10 cellular contexts compared by ENCODE assay signal in the genomic region with DNA sequence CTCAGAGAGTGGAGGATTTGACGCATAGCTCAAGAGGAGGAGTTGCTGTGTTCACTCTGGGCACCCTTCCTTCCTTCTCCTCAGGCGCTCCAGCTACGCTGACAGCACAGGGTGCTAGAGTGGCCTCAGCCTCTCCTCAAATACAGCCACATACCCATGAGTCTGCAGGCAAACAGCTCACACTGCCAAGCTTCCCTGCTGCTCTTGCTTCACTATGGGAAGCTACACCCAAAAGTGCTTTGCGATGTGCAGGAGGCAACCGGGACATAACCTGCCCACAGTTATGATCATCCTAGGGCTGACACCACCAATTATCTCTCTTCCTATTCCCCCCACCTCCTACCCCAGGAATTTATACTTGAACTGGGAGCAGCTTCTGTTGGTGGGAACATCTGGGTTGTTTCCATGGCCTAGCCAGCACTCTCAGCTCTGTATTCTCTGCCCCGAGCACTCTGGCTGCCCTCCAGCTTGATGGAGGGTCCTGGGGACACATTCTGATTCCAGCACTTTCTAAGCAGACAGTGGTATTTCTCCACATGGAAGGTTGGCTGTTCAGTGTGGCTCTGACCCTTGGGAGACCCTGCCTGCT. TPM values are rescaled to one million over a fixed set of nuclear protein-coding genes. Genes with fewer than 3 reads are reported as not detected.
DNase-seq lines count a peak whose midpoint lies in the region; ATAC-seq, FAIRE-seq and TF ChIP-seq lines count a peak whose summit lies in the region.
"Had no signal": no experiment of that assay in that cellular context is flagged by ENCODE, and none has a peak within 500 bp of the region (broad histone marks: within the 10 kb centered on the region; RNA-seq: fewer than 3 reads in every experiment).

No MANE protein-coding gene starts in this region.

- CTCF ChIA-PET in HepG2 (lab: Yijun Ruan, JAX; ENCODE audit: low intra/inter-chr PET ratio, low total read pairs) = no interaction called here

- H3K9me3 Mint-ChIP-seq in osteocyte (ENCODE audit: unreplicated experiment) = no peaks in the 10 kb centered on the region
- H3K9me3 Mint-ChIP-seq: dendritic cell treated with granulocyte-macrophage colony-stimulating factor and Interleukin-4, amounts not matched to agents 40 ng/mL and 50 ng/mL, for 4 days had no signal

- H4K20me1 ChIP-seq in HepG2 (ENCODE audit: insufficient read depth, low read length) = 0 out of 2 replicates have a peak, but pooled peaks cover 3% of the 10 kb centered on the region

- TF ChIP-seq EP300 in HepG2 (IDR thresholded peaks at IDR 0.05; ENCODE audit: low read depth in 2 of 2, low read length in 2 of 2) (no peak), HepG2 (CRISPR knock-in tag; IDR thresholded peaks at IDR 0.05; ENCODE audit: borderline replicate concordance) (no peak)

- DNase-seq in HepG2 (ENCODE audit: low spot score) = no peak
- peak; percentile 71 for DNase-seq in Right ventricle myocardium superior
- DNase-seq in osteocyte (ENCODE audit: extremely low spot score, unreplicated experiment) = peak; percentile 85
- DNase-seq in SK-N-DZ (ENCODE audit: low spot score) = no peak
- no peak for DNase-seq in amygdala (lab: John Stamatoyannopoulos, UW)
- no peak for DNase-seq in NOMO-1 treated with dmso at 0.1 percent for 144 hours (lab: John Stamatoyannopoulos, UW; ENCODE audit: unreplicated experiment)
- DNase-seq: RPMI8226 had no signal

- ATAC-seq in HepG2 (no peak), Right ventricle myocardium superior (ENCODE audit: poor library complexity) (peak; percentile 72), HG03175 (IDR thresholded peaks at IDR 0.05; ENCODE audit: unreplicated experiment) (no peak)

- no peak overlapping the region for H2AFZ ChIP-seq in HepG2 (ENCODE audit: low read length)

- H3K4me3 ChIP-seq in liver (ENCODE audit: low read depth in 1 of 3, low read length in 3 of 3) (no peak overlapping the region), HepG2 (replicated peaks in 1 of 3; ENCODE audit: insufficient read depth in 1 of 3, low read depth in 2 of 3, low read length in 3 of 3) (no peak overlapping the region)

- H3K9ac ChIP-seq in liver (ENCODE audit: low read depth in 1 of 2, low read length in 2 of 2) (peak overlapping the region in 1 of 2 donors; percentile 45), HepG2 (ENCODE audit: insufficient read depth, low read depth, low read length) (no peak overlapping the region)

- FAIRE-seq in HepG2 (lab: Jason Lieb, UNC) = no peak

- H3K4me1 Mint-ChIP-seq in osteocyte (ENCODE audit: unreplicated experiment) = peaks cover 47% of the 10 kb centered on the region

- no TSS peak for BruUV-seq in HepG2 (replicated peaks; lab: Mats Ljungman, UMichigan)

- no peak overlapping the region for H3K4me2 ChIP-seq in HepG2 (ENCODE audit: low read depth, low read length)

- peak in 1 of 2 donors; percentile 15 for TF ChIP-seq RAD21 in liver (IDR thresholded peaks at IDR 0.05)
- TF ChIP-seq RAD21 in HepG2 (CRISPR knock-in tag; IDR thresholded peaks at IDR 0.05) = no peak

- H3K4me1 ChIP-seq in liver (ENCODE audit: control insufficient read depth in 4 of 4, insufficient read depth in 4 of 4, low read length in 3 of 4) (peaks cover 14 to 29% (median 26%) of the 10 kb centered on the region in 4 donors), HepG2 (ENCODE audit: insufficient read depth, low read length) (no peaks in the 10 kb centered on the region)

- TF ChIP-seq CTCF in liver (IDR thresholded peaks at IDR 0.05; ENCODE audit: low read depth, low read length, missing input control) (no peak), HepG2 (CRISPR knock-in tag; IDR thresholded peaks at IDR 0.05) (no peak), osteocyte (IDR thresholded peaks at IDR 0.05) (no peak)

- H3K27ac Mint-ChIP-seq in osteocyte (ENCODE audit: unreplicated experiment) = peak overlapping the region; percentile 94
- H3K27ac Mint-ChIP-seq: dendritic cell treated with granulocyte-macrophage colony-stimulating factor and Interleukin-4, amounts not matched to agents 40 ng/mL and 50 ng/mL, for 4 days had no signal

- no peaks in the 10 kb centered on the region for H3K79me2 ChIP-seq in HepG2 (ENCODE audit: insufficient read depth, low read length)

- in situ Hi-C loops in HepG2 (cut with HindIII; ENCODE audit: extremely low pct_ligation_motif_present, low pct_unique_long_range_greater_than_20kb) = no loop called here

- H3K27ac ChIP-seq in liver (ENCODE audit: low read depth in 1 of 2, low read length in 2 of 2) (peak overlapping the region; percentile 78 to 79), HepG2 (ENCODE audit: extremely low read length, insufficient read depth, low read length) (no peak overlapping the region)

- 46% methylated on average over 6 of the region's 6 CpGs for WGBS in liver
- 90% methylated on average over 4 of the region's 6 CpGs for WGBS in HepG2 (ENCODE audit: low lambda C conversion rate)

- intact Hi-C loops in HepG2 (cut with micrococcal nuclease; ENCODE audit: unreplicated experiment) = no loop called here
- intact Hi-C loops in Right ventricle myocardium superior (cut with DNase I) = no loop called here

- H3K4me3 Mint-ChIP-seq in osteocyte (ENCODE audit: unreplicated experiment) = peak overlapping the region; percentile 36
- H3K4me3 Mint-ChIP-seq: dendritic cell treated with granulocyte-macrophage colony-stimulating factor and Interleukin-4, amounts not matched to agents 40 ng/mL and 50 ng/mL, for 4 days had no signal

- no peaks in the 10 kb centered on the region for H3K27me3 ChIP-seq in liver (ENCODE audit: control insufficient read depth in 4 of 4, insufficient read depth in 4 of 4, low read length in 3 of 4)
- no peaks in the 10 kb centered on the region for H3K27me3 ChIP-seq in HepG2 (ENCODE audit: control insufficient read depth in 1 of 2, insufficient read depth in 2 of 2, low read length in 2 of 2)

- no peak for TF ChIP-seq POLR2A in HepG2 (IDR thresholded peaks at IDR 0.05; ENCODE audit: insufficient read depth in 1 of 2, low read depth in 2 of 2, low read length in 2 of 2)

- H3K27me3 Mint-ChIP-seq in osteocyte (ENCODE audit: unreplicated experiment) = no peaks in the 10 kb centered on the region
- H3K27me3 Mint-ChIP-seq: dendritic cell treated with granulocyte-macrophage colony-stimulating factor and Interleukin-4, amounts not matched to agents 40 ng/mL and 50 ng/mL, for 4 days had no signal

- H3K36me3 Mint-ChIP-seq in osteocyte (ENCODE audit: unreplicated experiment) = peaks cover 21% of the 10 kb centered on the region

- POLR2A ChIA-PET in HepG2 (lab: Yijun Ruan, JAX) = no interaction called here

- H3K9me3 ChIP-seq in liver (ENCODE audit: control insufficient read depth in 4 of 4, low read length in 3 of 4) (no peaks in the 10 kb centered on the region), HepG2 (ENCODE audit: low read length) (no peaks in the 10 kb centered on the region)

- peaks cover 3 to 15% (median 4%) of the 10 kb centered on the region in 4 donors for H3K36me3 ChIP-seq in liver (ENCODE audit: control insufficient read depth in 4 of 4, insufficient read depth in 3 of 4, low read depth in 1 of 4, low read length in 3 of 4)
- H3K36me3 ChIP-seq in HepG2 (replicated peaks in 1 of 2; ENCODE audit: control insufficient read depth in 1 of 2, insufficient read depth in 2 of 2, low read length in 2 of 2) = peaks cover 2 to 5% of the 10 kb centered on the region in 2 experiments; a peak in 2 of 5 replicates

TF ChIP-seq in HepG2, 621 proteins besides CTCF, POLR2A, EP300 and RAD21 (continues in another document):
- TF ChIP-seq ZBTB8A (CRISPR knock-in tag; IDR thresholded peaks at IDR 0.05; ENCODE audit: borderline replicate concordance, low read depth) = no peak

RNA-seq across cellular contexts. Expression of gene SREBF1, which starts 40.3 kb away (rescaled TPM):
- total RNA-seq in liver (100 to 1,000 TPM in 1 of 2 donors, 10 to 100 TPM in 1; 66.8 to 133 TPM), HepG2 (2016; rRNA removed; fragmentation: Illumina TruSeq; extraction: Trizol) (12.6 and 34.3 TPM in 2 replicates), Right ventricle myocardium superior (14.7 TPM), osteocyte (78.0 and 86.9 TPM in 2 replicates)
- polyA plus RNA-seq in liver (100 to 1,000 TPM in 1 of 2 donors, 10 to 100 TPM in 1; 74.0 to 127 TPM), HepG2 (2011; rRNA removed) (38.0 and 57.5 TPM in 2 replicates)
- 17.8 and 21.9 TPM in 2 replicates for total RNA-seq in HepG2 (2016; cell fraction: cytosol; rRNA removed; fragmentation: Illumina TruSeq; extraction: Trizol; ENCODE audit: low read depth)
- 11.7 and 40.3 TPM in 2 replicates for total RNA-seq in HepG2 (2016; cell fraction: insoluble cytoplasmic fraction; rRNA removed; fragmentation: Illumina TruSeq; extraction: Trizol)
- 12.6 and 16.8 TPM in 2 replicates for total RNA-seq in HepG2 (2016; cell fraction: membrane; rRNA removed; fragmentation: Illumina TruSeq; extraction: Trizol)
- 53.2 and 57.7 TPM in 2 replicates for total RNA-seq in HepG2 (2016; cell fraction: nucleus; rRNA removed; fragmentation: Illumina TruSeq; extraction: Trizol)
- polyA plus RNA-seq in HepG2 (2011; cell fraction: cytosol; rRNA removed) = 16.6 and 23.2 TPM in 2 replicates
- polyA plus RNA-seq in HepG2 (2011; cell fraction: nucleus; rRNA removed) = 385 and 409 TPM in 2 replicates
- polyA plus RNA-seq in HepG2 (2012) = 60.2 and 60.8 TPM in 2 replicates
- polyA plus RNA-seq in HepG2 (2016; cell fraction: cytosol; fragmentation: Illumina TruSeq; extraction: Trizol; ENCODE audit: low read depth) = 3.6 and 4.8 TPM in 2 replicates
- polyA plus RNA-seq in HepG2 (2016; cell fraction: insoluble cytoplasmic fraction; fragmentation: Illumina TruSeq; extraction: Trizol; ENCODE audit: low read depth) = 11.3 and 14.1 TPM in 2 replicates
- 7.4 and 8.0 TPM in 2 replicates for polyA plus RNA-seq in HepG2 (2016; cell fraction: membrane; fragmentation: Illumina TruSeq; extraction: Trizol; ENCODE audit: low read depth)
- 156 and 162 TPM in 2 replicates for polyA plus RNA-seq in HepG2 (2016; cell fraction: nucleus; fragmentation: Illumina TruSeq; extraction: Trizol; ENCODE audit: insufficient read depth, low read depth)
- 70.2 and 130 TPM in 2 replicates for polyA minus RNA-seq in HepG2 (2011; rRNA and poly(A)+ RNA removed; ENCODE audit: low replicate concordance)
- polyA minus RNA-seq in HepG2 (2011; cell fraction: cytosol; rRNA and poly(A)+ RNA removed) = 35.3 and 56.1 TPM in 2 replicates
- 93.2 and 119 TPM in 2 replicates for polyA minus RNA-seq in HepG2 (2011; cell fraction: nucleus; rRNA and poly(A)+ RNA removed)
- 57.6 and 67.5 TPM in 2 replicates for polyA plus RNA-seq in SK-N-DZ (2014; cell fraction: cytosol; rRNA removed)
- polyA plus RNA-seq in SK-N-DZ (2014; cell fraction: nucleus; rRNA removed) = 182 and 191 TPM in 2 replicates

Comparison
In these comparisons a context has a peak if more than half of its experiments do, and no peak if none do; other contexts are left out.
1. DNase-seq: peak in Right ventricle myocardium superior (single experiment) and osteocyte (single experiment); none in HepG2 (single experiment), SK-N-DZ (single experiment), amygdala (0 of 56) and NOMO-1 treated with dmso at 0.1 percent for 144 hours (single experiment).